ENCODE assay signal across 23 cellular contexts in genomic region chr14:36167431-36167830, GRCh38. TPM values are rescaled to one million over a fixed set of nuclear protein-coding genes. Genes with fewer than 3 reads are reported as not detected.
DNase-seq lines count a peak whose midpoint lies in the region; ATAC-seq and TF ChIP-seq lines count a peak whose summit lies in the region.
"Had no signal": no experiment of that assay in that cellular context is flagged by ENCODE, and none has a peak within 500 bp of the region (broad histone marks: within the 10 kb centered on the region; RNA-seq: fewer than 3 reads in every experiment).

No MANE protein-coding gene starts in this region.

- no peaks in the 10 kb centered on the region for H3K9me3 Mint-ChIP-seq in neural progenitor cell
- H3K9me3 Mint-ChIP-seq: CD4-positive, alpha-beta T cell; HFFc6; T-cell had no signal

- H3K27me3 Mint-ChIP-seq in neural progenitor cell (ENCODE audit: insufficient read depth, low read depth): no peaks in the 10 kb centered on the region

- DNase-seq in NCI-H2171 treated with DMSO at 0.1 percent for 48 hours (lab: John Stamatoyannopoulos, UW) (peak; percentile 52), NCI-H2171 (lab: John Stamatoyannopoulos, UW) (no peak), NCI-H187 (lab: John Stamatoyannopoulos, UW) (peak; percentile 40 to 61), SK-N-MC (ENCODE audit: low read depth, low spot score) (no peak), neural progenitor cell (ENCODE audit: low spot score) (peak; percentile 50), PC-3 (no peak), mesenteric fat pad (ENCODE audit: low spot score) (no peak), HT-29 (ENCODE audit: low spot score) (no peak)
- DNase-seq: 8988T; BE2C; CD4-positive, alpha-beta T cell; DMS79; HFFc6; NCI-H1105; NCI-H2081; NCI-H446 treated with DMSO at 0.1 percent for 48 hours; NCI-H774; Right ventricle myocardium superior; SK-N-SH; T-cell had no signal

- H3K9me2 ChIP-seq in PC-3 (replicated peaks; ENCODE audit: low read length): no peaks in the 10 kb centered on the region
- H3K9me2 ChIP-seq: SK-N-SH had no signal

- H3K79me2 ChIP-seq in neural progenitor cell (ENCODE audit: low read depth): no peaks in the 10 kb centered on the region
- no peaks in the 10 kb centered on the region for H3K79me2 ChIP-seq in PC-3 (ENCODE audit: low read length)

- CTCF ChIA-PET in PC-3 (lab: Charles Lee): no interaction called here

- H3K4me1 ChIP-seq in neural progenitor cell: peaks cover 18% of the 10 kb centered on the region
- no peaks in the 10 kb centered on the region for H3K4me1 ChIP-seq in PC-3 (ENCODE audit: insufficient read depth, low read length)
- H3K4me1 ChIP-seq: BE2C had no signal

- peaks cover under 1% of the 10 kb centered on the region; the same call in 1 of the 2 replicates for H3K36me3 ChIP-seq in SK-N-MC (ENCODE audit: insufficient read depth, low read length)
- no peaks in the 10 kb centered on the region for H3K36me3 ChIP-seq in neural progenitor cell
- H3K36me3 ChIP-seq in PC-3 (ENCODE audit: low read depth, low read length): no peaks in the 10 kb centered on the region
- H3K36me3 ChIP-seq: BE2C had no signal

- no peaks in the 10 kb centered on the region for H3K36me3 Mint-ChIP-seq in neural progenitor cell
- H3K36me3 Mint-ChIP-seq: T-cell had no signal

- no TSS peak for BruUV-seq in PC-3 (replicated peaks; lab: Mats Ljungman, UMichigan)

- POLR2A ChIA-PET in PC-3 (lab: Charles Lee; ENCODE audit: unreplicated experiment): no interaction called here

- H3K27ac ChIP-seq in SK-N-MC: peak overlapping the region; percentile 19; the same call in 1 of the 2 replicates
- H3K27ac ChIP-seq in neural progenitor cell: no peak overlapping the region
- no peak overlapping the region for H3K27ac ChIP-seq in PC-3 (ENCODE audit: low read length)
- H3K27ac ChIP-seq: KMS-11 had no signal

- H4K20me1 ChIP-seq in neural progenitor cell (ENCODE audit: low read depth) (no peaks in the 10 kb centered on the region), PC-3 (ENCODE audit: low read length) (no peaks in the 10 kb centered on the region)

- no peak overlapping the region for H2AFZ ChIP-seq in neural progenitor cell (replicated peaks)
- H2AFZ ChIP-seq in PC-3 (ENCODE audit: low read length): no peak overlapping the region

- H3K4me3 ChIP-seq in SK-N-MC (0 out of 2 replicates have a peak overlapping the region, but pooled peaks have one; percentile 0), neural progenitor cell (no peak overlapping the region), PC-3 (ENCODE audit: low read length) (no peak overlapping the region)

- peaks cover 11% of the 10 kb centered on the region for H3K4me1 Mint-ChIP-seq in neural progenitor cell
- H3K4me1 Mint-ChIP-seq: T-cell had no signal

- H3F3A ChIP-seq in neural progenitor cell (ENCODE audit: low read depth) (peaks cover 10% of the 10 kb centered on the region), PC-3 (ENCODE audit: low read length, unreplicated experiment) (no peaks in the 10 kb centered on the region)

- H3K27me3 ChIP-seq in neural progenitor cell: no peaks in the 10 kb centered on the region
- H3K27me3 ChIP-seq in PC-3 (ENCODE audit: low read length): peaks cover 95% of the 10 kb centered on the region

- H3K4me3 Mint-ChIP-seq in neural progenitor cell: no peak overlapping the region
- H3K4me3 Mint-ChIP-seq: CD4-positive, alpha-beta T cell; HFFc6; T-cell had no signal

- H3K9me3 ChIP-seq in SK-N-MC (ENCODE audit: low read depth, low read length) (no peaks in the 10 kb centered on the region), neural progenitor cell (ENCODE audit: low read depth) (no peaks in the 10 kb centered on the region), PC-3 (ENCODE audit: low read length) (no peaks in the 10 kb centered on the region)
- H3K9me3 ChIP-seq: BE2C, SK-N-SH had no signal

- no peak overlapping the region for H3K27ac Mint-ChIP-seq in neural progenitor cell
- H3K27ac Mint-ChIP-seq: CD4-positive, alpha-beta T cell; HFFc6; T-cell had no signal

- intact Hi-C loops in PC-3 (cut with micrococcal nuclease): no loop called here

- peak overlapping the region; percentile 49 for H3K4me2 ChIP-seq in neural progenitor cell
- no peak overlapping the region for H3K4me2 ChIP-seq in PC-3 (ENCODE audit: low read length)
- H3K4me2 ChIP-seq: KMS-11, SK-N-SH had no signal

- no peak for ATAC-seq in PC-3
- ATAC-seq: T-cell had no signal

- TF ChIP-seq CTCF in neural progenitor cell (IDR thresholded peaks at IDR 0.05) (no peak), PC-3 (conservative IDR thresholded peaks at IDR 0.05; ENCODE audit: low read depth, low read length) (no peak)

- H3K9ac ChIP-seq in SK-N-MC (ENCODE audit: insufficient read length) (no peak overlapping the region), neural progenitor cell (no peak overlapping the region), PC-3 (ENCODE audit: low read length) (no peak overlapping the region)
- H3K9ac ChIP-seq: KMS-11, SK-N-SH had no signal

RNA-seq across cellular contexts. Expression of gene PTCSC3, which starts 9.1 kb away (rescaled TPM):
- total RNA-seq in neural progenitor cell (ENCODE audit: low replicate concordance) (not detected in 2 replicates), PC-3 (2014; rRNA removed) (not detected in 2 replicates), mesenteric fat pad (not detected)
- total RNA-seq in HT-29 (2014; rRNA removed; shearing (Covaris generic)): not detected in 2 replicates
- total RNA-seq: CD4-positive, alpha-beta T cell; G401; HFFc6; MCF 10A; Right ventricle myocardium superior; T-cell had no signal

Comparison
In these comparisons a context has a peak if more than half of its experiments do, and no peak if none do; other contexts are left out.
1. DNase-seq: peak in NCI-H2171 treated with DMSO at 0.1 percent for 48 hours (single experiment), NCI-H187 (2 of 2) and neural progenitor cell (single experiment); none in NCI-H2171 (single experiment), SK-N-MC (single experiment), PC-3 (single experiment), mesenteric fat pad (single experiment) and HT-29 (single experiment).